ENCODE assay signal across 1 cellular context in genomic region chr6:4973972-4974885, GRCh38.
TF ChIP-seq lines count a peak whose summit lies in the region.

No MANE protein-coding gene starts in this region.

TF ChIP-seq in IMR-90, 13 proteins besides CTCF, POLR2A, EP300 and RAD21:
- TF ChIP-seq USF2 (IDR thresholded peaks at IDR 0.05; ENCODE audit: low read depth, low read length) (no peak), FOS (IDR thresholded peaks at IDR 0.05; ENCODE audit: low read depth, low read length) (no peak), MAZ (IDR thresholded peaks at IDR 0.05; ENCODE audit: borderline replicate concordance, low read depth, low read length) (no peak), RCOR1 (IDR thresholded peaks at IDR 0.05; ENCODE audit: insufficient replicate concordance, low read length) (no peak), CHD1 (IDR thresholded peaks at IDR 0.05; ENCODE audit: low read depth, low read length) (no peak), CEBPB (IDR thresholded peaks at IDR 0.05; ENCODE audit: low read depth, low read length) (no peak), SMC3 (IDR thresholded peaks at IDR 0.05; ENCODE audit: low read depth, low read length) (no peak), ELK1 (IDR thresholded peaks at IDR 0.05; ENCODE audit: borderline replicate concordance, low read depth, low read length) (no peak), MXI1 (IDR thresholded peaks at IDR 0.05; ENCODE audit: borderline replicate concordance, low read depth, low read length) (no peak), NFE2L2 (IDR thresholded peaks at IDR 0.05; ENCODE audit: low read depth, low read length) (no peak), BHLHE40 (IDR thresholded peaks at IDR 0.05; ENCODE audit: low read depth, low read length) (no peak), RFX5 (IDR thresholded peaks at IDR 0.05; ENCODE audit: low read depth, low read length) (no peak)
